ENCODE assay signal across 1 cellular context in the genomic region with DNA sequence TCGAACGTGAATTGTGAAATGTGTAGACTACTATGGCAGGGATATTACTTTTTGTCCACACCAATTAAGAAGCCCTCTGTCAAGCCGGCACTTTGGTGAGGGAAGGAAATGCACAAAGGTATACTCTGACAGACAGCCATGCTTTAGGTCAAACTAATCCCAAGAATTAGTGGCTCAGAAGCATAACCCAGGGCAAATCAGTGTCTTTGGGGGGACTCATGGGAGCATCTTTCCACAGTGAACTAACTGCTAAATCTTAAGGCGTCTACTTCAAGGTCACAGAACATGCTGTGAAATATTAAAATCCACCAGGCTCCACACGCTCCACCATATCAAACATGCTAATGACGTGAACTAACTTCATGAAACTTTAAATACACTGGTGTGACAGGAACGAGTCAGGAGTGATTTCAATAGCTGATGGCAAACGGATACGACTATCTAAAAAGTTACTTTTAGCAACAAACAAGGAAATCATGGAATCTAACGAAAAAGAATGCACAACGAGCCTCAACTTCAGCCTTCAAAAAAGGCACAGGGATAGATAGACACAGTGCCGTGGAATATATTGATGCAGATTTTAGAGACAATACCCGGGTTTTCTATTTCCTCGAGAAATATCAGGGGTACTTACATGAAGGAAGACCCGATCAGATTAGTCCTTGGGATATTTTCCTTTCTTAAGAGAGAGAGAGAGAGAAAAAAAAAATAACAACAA.
TF ChIP-seq lines count a peak whose summit lies in the region.

No MANE protein-coding gene starts in this region.

TF ChIP-seq in WTC11, 78 proteins besides CTCF, POLR2A, EP300 and RAD21 (continued from another document):
- TF ChIP-seq ATF6 (CRISPR knock-in tag; IDR thresholded peaks at IDR 0.05) (no peak), RORB (CRISPR knock-in tag; IDR thresholded peaks at IDR 0.05) (no peak), PRRX2 (CRISPR knock-in tag; IDR thresholded peaks at IDR 0.05) (no peak), ELF4 (CRISPR knock-in tag; IDR thresholded peaks at IDR 0.05; ENCODE audit: low read depth) (no peak), ZNF219 (CRISPR knock-in tag; IDR thresholded peaks at IDR 0.05; ENCODE audit: borderline replicate concordance) (no peak), JUN (CRISPR knock-in tag; IDR thresholded peaks at IDR 0.05) (no peak), MYBL2 (CRISPR knock-in tag; IDR thresholded peaks at IDR 0.05) (no peak)
- TF ChIP-seq, protein P1, sequence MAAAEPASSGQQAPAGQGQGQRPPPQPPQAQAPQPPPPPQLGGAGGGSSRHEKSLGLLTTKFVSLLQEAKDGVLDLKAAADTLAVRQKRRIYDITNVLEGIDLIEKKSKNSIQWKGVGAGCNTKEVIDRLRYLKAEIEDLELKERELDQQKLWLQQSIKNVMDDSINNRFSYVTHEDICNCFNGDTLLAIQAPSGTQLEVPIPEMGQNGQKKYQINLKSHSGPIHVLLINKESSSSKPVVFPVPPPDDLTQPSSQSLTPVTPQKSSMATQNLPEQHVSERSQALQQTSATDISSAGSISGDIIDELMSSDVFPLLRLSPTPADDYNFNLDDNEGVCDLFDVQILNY (CRISPR knock-in tag; IDR thresholded peaks at IDR 0.05), result no peak
- TF ChIP-seq, protein P2, sequence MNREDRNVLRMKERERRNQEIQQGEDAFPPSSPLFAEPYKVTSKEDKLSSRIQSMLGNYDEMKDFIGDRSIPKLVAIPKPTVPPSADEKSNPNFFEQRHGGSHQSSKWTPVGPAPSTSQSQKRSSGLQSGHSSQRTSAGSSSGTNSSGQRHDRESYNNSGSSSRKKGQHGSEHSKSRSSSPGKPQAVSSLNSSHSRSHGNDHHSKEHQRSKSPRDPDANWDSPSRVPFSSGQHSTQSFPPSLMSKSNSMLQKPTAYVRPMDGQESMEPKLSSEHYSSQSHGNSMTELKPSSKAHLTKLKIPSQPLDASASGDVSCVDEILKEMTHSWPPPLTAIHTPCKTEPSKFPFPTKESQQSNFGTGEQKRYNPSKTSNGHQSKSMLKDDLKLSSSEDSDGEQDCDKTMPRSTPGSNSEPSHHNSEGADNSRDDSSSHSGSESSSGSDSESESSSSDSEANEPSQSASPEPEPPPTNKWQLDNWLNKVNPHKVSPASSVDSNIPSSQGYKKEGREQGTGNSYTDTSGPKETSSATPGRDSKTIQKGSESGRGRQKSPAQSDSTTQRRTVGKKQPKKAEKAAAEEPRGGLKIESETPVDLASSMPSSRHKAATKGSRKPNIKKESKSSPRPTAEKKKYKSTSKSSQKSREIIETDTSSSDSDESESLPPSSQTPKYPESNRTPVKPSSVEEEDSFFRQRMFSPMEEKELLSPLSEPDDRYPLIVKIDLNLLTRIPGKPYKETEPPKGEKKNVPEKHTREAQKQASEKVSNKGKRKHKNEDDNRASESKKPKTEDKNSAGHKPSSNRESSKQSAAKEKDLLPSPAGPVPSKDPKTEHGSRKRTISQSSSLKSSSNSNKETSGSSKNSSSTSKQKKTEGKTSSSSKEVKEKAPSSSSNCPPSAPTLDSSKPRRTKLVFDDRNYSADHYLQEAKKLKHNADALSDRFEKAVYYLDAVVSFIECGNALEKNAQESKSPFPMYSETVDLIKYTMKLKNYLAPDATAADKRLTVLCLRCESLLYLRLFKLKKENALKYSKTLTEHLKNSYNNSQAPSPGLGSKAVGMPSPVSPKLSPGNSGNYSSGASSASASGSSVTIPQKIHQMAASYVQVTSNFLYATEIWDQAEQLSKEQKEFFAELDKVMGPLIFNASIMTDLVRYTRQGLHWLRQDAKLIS (CRISPR knock-in tag; IDR thresholded peaks at IDR 0.05; ENCODE audit: borderline replicate concordance), result no peak
TF ChIP-seq in WTC11: peak in this region for 0.
